ENCODE assay signal across 11 cellular contexts in genomic region chr19:16456652-16457194, GRCh38. TPM values are rescaled to one million over a fixed set of nuclear protein-coding genes. Genes with fewer than 3 reads are reported as not detected.
DNase-seq lines count a peak whose midpoint lies in the region; ATAC-seq, FAIRE-seq and TF ChIP-seq lines count a peak whose summit lies in the region.
"Had no signal": no experiment of that assay in that cellular context is flagged by ENCODE, and none has a peak within 500 bp of the region (broad histone marks: within the 10 kb centered on the region; RNA-seq: fewer than 3 reads in every experiment).

No MANE protein-coding gene starts in this region.

- no peaks in the 10 kb centered on the region for H3K9me3 Mint-ChIP-seq in CD4-positive, CD25-positive, alpha-beta regulatory T cell
- no peaks in the 10 kb centered on the region for H3K9me3 Mint-ChIP-seq in endodermal cell

- TF ChIP-seq EP300 in Ishikawa (IDR thresholded peaks at IDR 0.05; ENCODE audit: borderline replicate concordance): no peak

- no peaks in the 10 kb centered on the region for H3K36me3 ChIP-seq in CD4-positive, CD25-positive, alpha-beta regulatory T cell (ENCODE audit: control insufficient read depth, insufficient read depth, low read length)
- H3K36me3 ChIP-seq in endodermal cell (ENCODE audit: control insufficient read depth, insufficient read depth, low read length): peaks cover 5% of the 10 kb centered on the region
- no peaks in the 10 kb centered on the region for H3K36me3 ChIP-seq in osteoblast (ENCODE audit: insufficient read depth, low read length)
- H3K36me3 ChIP-seq: pancreas had no signal

- no peak overlapping the region for H2AFZ ChIP-seq in osteoblast (ENCODE audit: low read length)

- no peak for TF ChIP-seq RAD21 in Ishikawa (IDR thresholded peaks at IDR 0.05; ENCODE audit: low read depth)

- TF ChIP-seq CTCF in endodermal cell (conservative IDR thresholded peaks at IDR 0.05) (no peak), osteoblast (IDR thresholded peaks at IDR 0.05; ENCODE audit: extremely low read depth, low read depth, low read length) (no peak)

- no peaks in the 10 kb centered on the region for H3K27me3 Mint-ChIP-seq in CD4-positive, CD25-positive, alpha-beta regulatory T cell
- H3K27me3 Mint-ChIP-seq in endodermal cell (ENCODE audit: insufficient read depth): no peaks in the 10 kb centered on the region

- no peaks in the 10 kb centered on the region for H3K36me3 Mint-ChIP-seq in CD4-positive, CD25-positive, alpha-beta regulatory T cell
- H3K36me3 Mint-ChIP-seq in endodermal cell (ENCODE audit: low read depth): no peaks in the 10 kb centered on the region

- no peak for ATAC-seq in CD4-positive, CD25-positive, alpha-beta regulatory T cell (ENCODE audit: low read depth in 2 of 2)
- no peak for ATAC-seq in HG02588 (IDR thresholded peaks at IDR 0.05; ENCODE audit: unreplicated experiment)

- no peak overlapping the region for H3K9ac ChIP-seq in endodermal cell (ENCODE audit: extremely low read depth, low read length, poor library complexity, severe bottlenecking)

- no peaks in the 10 kb centered on the region for H3K27me3 ChIP-seq in CD4-positive, CD25-positive, alpha-beta regulatory T cell (ENCODE audit: control insufficient read depth, insufficient read depth, low read length)
- no peaks in the 10 kb centered on the region for H3K27me3 ChIP-seq in endodermal cell (ENCODE audit: control insufficient read depth, insufficient read depth, low read length, poor library complexity, severe bottlenecking)
- H3K27me3 ChIP-seq in osteoblast (ENCODE audit: insufficient read depth, low read length): no peaks in the 10 kb centered on the region
- H3K27me3 ChIP-seq: pancreas had no signal

- H3K4me2 ChIP-seq in osteoblast (ENCODE audit: insufficient read depth, low read length): peak overlapping the region; percentile 75

- WGBS in endodermal cell (ENCODE audit: insufficient coverage in 1 of 2, insufficient read length in 1 of 2), 2 experiments: 80 to 89% methylated on average over 9 to 11 of the region's 11 CpGs

- peak overlapping the region in 2 of 4 donors; percentile 46 to 74 for H3K4me3 Mint-ChIP-seq in CD4-positive, CD25-positive, alpha-beta regulatory T cell
- no peak overlapping the region for H3K4me3 Mint-ChIP-seq in endodermal cell

- peaks cover 22% of the 10 kb centered on the region for H3K4me1 ChIP-seq in CD4-positive, CD25-positive, alpha-beta regulatory T cell (ENCODE audit: control insufficient read depth, insufficient read depth, low read length, poor library complexity, severe bottlenecking)
- H3K4me1 ChIP-seq in endodermal cell (ENCODE audit: control insufficient read depth, insufficient read depth, low read length): no peaks in the 10 kb centered on the region
- H3K4me1 ChIP-seq in osteoblast (ENCODE audit: insufficient read depth, low read length): peaks cover 23% of the 10 kb centered on the region

- no peak for FAIRE-seq in GM19239 (lab: Jason Lieb, UNC)
- FAIRE-seq: pancreas had no signal

- peak overlapping the region in 2 of 3 donors; percentile 79 for H3K27ac Mint-ChIP-seq in CD4-positive, CD25-positive, alpha-beta regulatory T cell
- peak overlapping the region; percentile 80 for H3K27ac Mint-ChIP-seq in endodermal cell

- no peak overlapping the region for H3K27ac ChIP-seq in CD4-positive, CD25-positive, alpha-beta regulatory T cell (ENCODE audit: insufficient read depth, low read length, poor library complexity, severe bottlenecking)
- H3K27ac ChIP-seq in endodermal cell (ENCODE audit: low read depth, low read length) (no peak overlapping the region), osteoblast (ENCODE audit: low read depth, low read length) (no peak overlapping the region)
- H3K27ac ChIP-seq: epithelial cell of prostate, pancreas had no signal

- no peak overlapping the region for H3K4me3 ChIP-seq in CD4-positive, CD25-positive, alpha-beta regulatory T cell (ENCODE audit: low read depth, low read length)
- H3K4me3 ChIP-seq in endodermal cell (ENCODE audit: low read length) (no peak overlapping the region), osteoblast (ENCODE audit: insufficient read depth, low read length) (peak overlapping the region; percentile 51)
- H3K4me3 ChIP-seq: pancreas had no signal

- peaks cover 0 to 72% (median 32%) of the 10 kb centered on the region in 4 donors for H3K4me1 Mint-ChIP-seq in CD4-positive, CD25-positive, alpha-beta regulatory T cell
- peaks cover 31% of the 10 kb centered on the region for H3K4me1 Mint-ChIP-seq in endodermal cell

- peaks cover 90% of the 10 kb centered on the region for H3K79me2 ChIP-seq in osteoblast (ENCODE audit: insufficient read depth, low read length)

- H4K20me1 ChIP-seq in osteoblast (ENCODE audit: insufficient read depth, low read length): peaks cover 47% of the 10 kb centered on the region

- no peak for DNase-seq in CD4-positive, CD25-positive, alpha-beta regulatory T cell
- DNase-seq in endodermal cell (no peak), osteoblast (ENCODE audit: insufficient read length, low spot score, missing footprints) (peak; percentile 65), NCI-H1105 treated with DMSO at 0.1 percent for 48 hours (lab: John Stamatoyannopoulos, UW) (no peak), NCI-H526 treated with DMSO at 0.1 percent for 48 hours (lab: John Stamatoyannopoulos, UW) (no peak), GM19239 (ENCODE audit: insufficient read length, low spot score) (no peak)
- DNase-seq: GF-D8 had no signal

- H3K9me3 ChIP-seq in CD4-positive, CD25-positive, alpha-beta regulatory T cell (ENCODE audit: control insufficient read depth in 2 of 2, low read length in 2 of 2): no peaks in the 10 kb centered on the region
- no peaks in the 10 kb centered on the region for H3K9me3 ChIP-seq in endodermal cell (ENCODE audit: control insufficient read depth, low read length)
- H3K9me3 ChIP-seq in osteoblast (ENCODE audit: low read depth, low read length): no peaks in the 10 kb centered on the region
- H3K9me3 ChIP-seq: pancreas had no signal

TF ChIP-seq in Ishikawa, 13 proteins besides CTCF, POLR2A, EP300 and RAD21:
- TF ChIP-seq MAX (IDR thresholded peaks at IDR 0.05): peak; percentile 14; the same call in 1 of the 2 replicates
- TF ChIP-seq REST (IDR thresholded peaks at IDR 0.05; ENCODE audit: low read depth): no peak

RNA-seq across cellular contexts. Expression of gene EPS15L1, which starts 15.0 kb away (rescaled TPM):
- total RNA-seq in CD4-positive, CD25-positive, alpha-beta regulatory T cell: 47.8 TPM
- polyA plus RNA-seq in CD4-positive, CD25-positive, alpha-beta regulatory T cell: 1 to 10 TPM; 8.5 to 9.1 (median 8.8) TPM
- total RNA-seq in endodermal cell (10 to 100 TPM; 35.1 to 43.8 TPM), osteoblast (13.8 and 15.2 TPM in 2 replicates)
- polyA plus RNA-seq in endodermal cell (2013, experiment 1 of 2): 42.0 TPM
- 38.7 TPM for polyA plus RNA-seq in endodermal cell (2013, experiment 2 of 2)

RNA-seq across cellular contexts. Expression of gene CALR3, which starts 39.2 kb away (rescaled TPM):
- total RNA-seq in CD4-positive, CD25-positive, alpha-beta regulatory T cell: not detected
- polyA plus RNA-seq in CD4-positive, CD25-positive, alpha-beta regulatory T cell: not detected
- total RNA-seq in endodermal cell (under 1 TPM in 1 of 2 donors, not detected in 1; 0.27 TPM), osteoblast (not detected in 2 replicates)
- not detected for polyA plus RNA-seq in endodermal cell (2013, experiment 1 of 2)
- polyA plus RNA-seq in endodermal cell (2013, experiment 2 of 2): not detected
- total RNA-seq: pancreas had no signal

RNA-seq across cellular contexts. Expression of gene C19orf44, which starts 39.5 kb away (rescaled TPM):
- total RNA-seq in CD4-positive, CD25-positive, alpha-beta regulatory T cell: 1.9 TPM
- polyA plus RNA-seq in CD4-positive, CD25-positive, alpha-beta regulatory T cell: 1 to 10 TPM in 2 of 4 donors, under 1 TPM in 1, not detected in 1; 0.76 to 1.6 (median 1.5) TPM
- total RNA-seq in endodermal cell (1 to 10 TPM; 7.9 TPM), osteoblast (7.2 and 7.7 TPM in 2 replicates)
- 7.0 TPM for polyA plus RNA-seq in endodermal cell (2013, experiment 1 of 2)
- 7.9 TPM for polyA plus RNA-seq in endodermal cell (2013, experiment 2 of 2)
